Comparison of ENCODE assay signal across 26 cellular contexts in the genomic region with DNA sequence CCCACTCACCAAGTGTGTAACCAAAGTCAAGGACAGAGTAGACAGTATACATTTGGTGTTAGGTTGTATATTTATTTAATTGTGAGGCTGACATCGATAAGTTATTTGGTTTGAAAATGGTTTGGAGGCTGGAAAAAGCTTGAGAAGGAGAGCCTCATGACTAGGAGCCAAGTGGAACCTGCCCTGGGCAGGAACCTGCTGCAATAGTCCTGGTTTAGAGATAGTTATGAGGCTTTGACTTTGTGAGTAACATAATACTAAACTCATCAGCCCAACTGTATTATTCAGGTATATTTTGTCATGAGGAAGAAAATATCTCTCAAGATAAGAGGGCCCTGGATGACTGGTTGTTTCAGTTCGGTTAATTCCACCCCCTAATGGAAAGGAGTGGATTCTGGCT.
A peak's percentile ranks its signal among the peaks of the same experiment; 100 is the strongest.
DNase-seq lines count a peak whose midpoint lies in the region; ATAC-seq and TF ChIP-seq lines count a peak whose summit lies in the region.
"Had no signal": no experiment of that assay in that cellular context is flagged by ENCODE, and none has a peak within 500 bp of the region (broad histone marks: within the 10 kb centered on the region; RNA-seq: fewer than 3 reads in every experiment).

No MANE protein-coding gene starts in this region.

- H3K27me3 Mint-ChIP-seq in GM23338 (ENCODE audit: insufficient read depth, low read depth, poor library complexity): peaks cover 1% of the 10 kb centered on the region
- H3K27me3 Mint-ChIP-seq: CD4-positive, CD25-positive, alpha-beta regulatory T cell; stimulated activated memory B cell treated with anti-CD40 and anti-IgM and Interleukin-4, amounts not matched to agents 10 μg/mL and 1 μg/mL and 100 μg/mL, for 72 hours had no signal

- no peaks in the 10 kb centered on the region for H3K27me3 ChIP-seq in GM23338 (ENCODE audit: insufficient read depth)
- no peaks in the 10 kb centered on the region for H3K27me3 ChIP-seq in foreskin keratinocyte
- H3K27me3 ChIP-seq: esophagus squamous epithelium, uterus had no signal

- H3K36me3 Mint-ChIP-seq in GM23338 (ENCODE audit: low read depth): no peaks in the 10 kb centered on the region
- H3K36me3 Mint-ChIP-seq: CD4-positive, CD25-positive, alpha-beta regulatory T cell; stimulated activated memory B cell treated with anti-CD40 and anti-IgM and Interleukin-4, amounts not matched to agents 10 μg/mL and 1 μg/mL and 100 μg/mL, for 72 hours had no signal

- no peaks in the 10 kb centered on the region for H3K79me2 ChIP-seq in GM23338 (replicated peaks; ENCODE audit: insufficient read depth)

- no peaks in the 10 kb centered on the region for H3K9me3 Mint-ChIP-seq in GM23338
- H3K9me3 Mint-ChIP-seq: activated T-cell treated with anti-CD3 and anti-CD28 coated beads, Interleukin-2, amount 50 U/mL, for 4 hours had no signal

- H3K4me3 Mint-ChIP-seq in GM23338: no peak overlapping the region
- H3K4me3 Mint-ChIP-seq: activated T-cell treated with anti-CD3 and anti-CD28 coated beads, Interleukin-2, amount 50 U/mL, for 4 hours; CD4-positive, CD25-positive, alpha-beta regulatory T cell; stimulated activated memory B cell treated with anti-CD40 and anti-IgM and Interleukin-4, amounts not matched to agents 10 μg/mL and 1 μg/mL and 100 μg/mL, for 72 hours had no signal

- no peaks in the 10 kb centered on the region for H3K4me1 Mint-ChIP-seq in GM23338
- H3K4me1 Mint-ChIP-seq: CD4-positive, CD25-positive, alpha-beta regulatory T cell had no signal

- no peaks in the 10 kb centered on the region for H3K36me3 ChIP-seq in GM23338 (ENCODE audit: insufficient read depth)
- H3K36me3 ChIP-seq: esophagus squamous epithelium, left ventricle myocardium inferior, uterus, WERI-Rb-1 had no signal

- H3K27ac ChIP-seq in GM23338 (ENCODE audit: low read depth) (no peak overlapping the region), foreskin keratinocyte (no peak overlapping the region)
- H3K27ac ChIP-seq: esophagus squamous epithelium, left ventricle myocardium inferior, uterus, WERI-Rb-1 had no signal

- H3F3A ChIP-seq in GM23338 (replicated peaks; ENCODE audit: low read depth): no peaks in the 10 kb centered on the region

- H3K4me1 ChIP-seq in GM23338 (ENCODE audit: insufficient read depth): no peaks in the 10 kb centered on the region
- no peaks in the 10 kb centered on the region for H3K4me1 ChIP-seq in foreskin keratinocyte
- H3K4me1 ChIP-seq: esophagus squamous epithelium, left ventricle myocardium inferior, uterus had no signal

- 0 out of 2 replicates have a peak overlapping the region, but pooled peaks have one; percentile 0 for H2AFZ ChIP-seq in GM23338

- H3K4me2 ChIP-seq in GM23338: no peak overlapping the region

- TF ChIP-seq CTCF in GM23338 (conservative IDR thresholded peaks at IDR 0.05; ENCODE audit: low read depth in 2 of 2) (no peak), foreskin keratinocyte (conservative IDR thresholded peaks at IDR 0.05) (no peak)

- no peaks in the 10 kb centered on the region for H3K9me2 ChIP-seq in GM23338 (ENCODE audit: insufficient read depth)

- no peaks in the 10 kb centered on the region for H4K20me1 ChIP-seq in GM23338 (replicated peaks; ENCODE audit: insufficient read depth)

- no peak for DNase-seq in GM23338 (ENCODE audit: low spot score)
- DNase-seq in foreskin keratinocyte: no peak
- DNase-seq in OCI-M2 (lab: John Stamatoyannopoulos, UW; ENCODE audit: unreplicated experiment): no peak
- no peak for DNase-seq in NK-92 (lab: John Stamatoyannopoulos, UW; ENCODE audit: unreplicated experiment)
- DNase-seq in activated naive CD4-positive, alpha-beta T cell treated with anti-CD3 and anti-CD28 coated beads, Interleukin-2, amount 50 U/mL, for 16 hours: no peak
- no peak for DNase-seq in DMS53 (lab: John Stamatoyannopoulos, UW)
- DNase-seq: activated CD4-positive, alpha-beta T cell treated with anti-CD3 and anti-CD28 coated beads, Interleukin-2, amount 50 U/mL, for 1 hour; activated T-cell treated with anti-CD3 and anti-CD28 coated beads, Interleukin-2, amount 50 U/mL, for 4 hours; CD4-positive, CD25-positive, alpha-beta regulatory T cell; EL; esophagus squamous epithelium; hippocampal formation; left ventricle myocardium inferior; NCI-H1092 treated with DMSO at 0.1 percent for 48 hours; NCI-H1930; stimulated activated CD4-positive, alpha-beta T cell treated with anti-CD3 and anti-CD28 coated beads, Interleukin-12 subunit alpha, Interleukin-12 subunit beta, amount 100 ng/mL, for 4 hours; stimulated activated CD4-positive, alpha-beta T cell treated with anti-CD3 and anti-CD28 coated beads, Interleukin-4, amount 100 ng/mL, for 4 hours; SW 1271; T-helper 9 cell; uterus had no signal

- peak; percentile 13 for ATAC-seq in GM18517 (IDR thresholded peaks at IDR 0.05; ENCODE audit: unreplicated experiment)
- no peak; the same call in 2 of the 3 replicates for ATAC-seq in GM23338
- peak; percentile 24 for ATAC-seq in HG03159 (IDR thresholded peaks at IDR 0.05; ENCODE audit: unreplicated experiment)
- ATAC-seq in foreskin keratinocyte: peak; percentile 17
- ATAC-seq: activated T-cell treated with anti-CD3 and anti-CD28 coated beads, Interleukin-2, amount 50 U/mL, for 4 hours; sciatic nerve; stimulated activated memory B cell treated with anti-CD40 and anti-IgM and Interleukin-4, amounts not matched to agents 10 μg/mL and 1 μg/mL and 100 μg/mL, for 72 hours had no signal

- H3K4me3 ChIP-seq in GM23338: no peak overlapping the region
- H3K4me3 ChIP-seq: esophagus squamous epithelium, GM12878, left ventricle myocardium inferior, uterus had no signal

- no peak overlapping the region for H3K27ac Mint-ChIP-seq in GM23338
- H3K27ac Mint-ChIP-seq: CD4-positive, CD25-positive, alpha-beta regulatory T cell; stimulated activated memory B cell treated with anti-CD40 and anti-IgM and Interleukin-4, amounts not matched to agents 10 μg/mL and 1 μg/mL and 100 μg/mL, for 72 hours had no signal

TF ChIP-seq in GM23338, 12 proteins besides CTCF, POLR2A, EP300 and RAD21 (continues in another document):
- no peak for TF ChIP-seq CREB1 (CRISPR knock-in tag; IDR thresholded peaks at IDR 0.05; ENCODE audit: low read depth)
- TF ChIP-seq ZNF114 (CRISPR knock-in tag; IDR thresholded peaks at IDR 0.05): no peak
- TF ChIP-seq, protein P1, sequence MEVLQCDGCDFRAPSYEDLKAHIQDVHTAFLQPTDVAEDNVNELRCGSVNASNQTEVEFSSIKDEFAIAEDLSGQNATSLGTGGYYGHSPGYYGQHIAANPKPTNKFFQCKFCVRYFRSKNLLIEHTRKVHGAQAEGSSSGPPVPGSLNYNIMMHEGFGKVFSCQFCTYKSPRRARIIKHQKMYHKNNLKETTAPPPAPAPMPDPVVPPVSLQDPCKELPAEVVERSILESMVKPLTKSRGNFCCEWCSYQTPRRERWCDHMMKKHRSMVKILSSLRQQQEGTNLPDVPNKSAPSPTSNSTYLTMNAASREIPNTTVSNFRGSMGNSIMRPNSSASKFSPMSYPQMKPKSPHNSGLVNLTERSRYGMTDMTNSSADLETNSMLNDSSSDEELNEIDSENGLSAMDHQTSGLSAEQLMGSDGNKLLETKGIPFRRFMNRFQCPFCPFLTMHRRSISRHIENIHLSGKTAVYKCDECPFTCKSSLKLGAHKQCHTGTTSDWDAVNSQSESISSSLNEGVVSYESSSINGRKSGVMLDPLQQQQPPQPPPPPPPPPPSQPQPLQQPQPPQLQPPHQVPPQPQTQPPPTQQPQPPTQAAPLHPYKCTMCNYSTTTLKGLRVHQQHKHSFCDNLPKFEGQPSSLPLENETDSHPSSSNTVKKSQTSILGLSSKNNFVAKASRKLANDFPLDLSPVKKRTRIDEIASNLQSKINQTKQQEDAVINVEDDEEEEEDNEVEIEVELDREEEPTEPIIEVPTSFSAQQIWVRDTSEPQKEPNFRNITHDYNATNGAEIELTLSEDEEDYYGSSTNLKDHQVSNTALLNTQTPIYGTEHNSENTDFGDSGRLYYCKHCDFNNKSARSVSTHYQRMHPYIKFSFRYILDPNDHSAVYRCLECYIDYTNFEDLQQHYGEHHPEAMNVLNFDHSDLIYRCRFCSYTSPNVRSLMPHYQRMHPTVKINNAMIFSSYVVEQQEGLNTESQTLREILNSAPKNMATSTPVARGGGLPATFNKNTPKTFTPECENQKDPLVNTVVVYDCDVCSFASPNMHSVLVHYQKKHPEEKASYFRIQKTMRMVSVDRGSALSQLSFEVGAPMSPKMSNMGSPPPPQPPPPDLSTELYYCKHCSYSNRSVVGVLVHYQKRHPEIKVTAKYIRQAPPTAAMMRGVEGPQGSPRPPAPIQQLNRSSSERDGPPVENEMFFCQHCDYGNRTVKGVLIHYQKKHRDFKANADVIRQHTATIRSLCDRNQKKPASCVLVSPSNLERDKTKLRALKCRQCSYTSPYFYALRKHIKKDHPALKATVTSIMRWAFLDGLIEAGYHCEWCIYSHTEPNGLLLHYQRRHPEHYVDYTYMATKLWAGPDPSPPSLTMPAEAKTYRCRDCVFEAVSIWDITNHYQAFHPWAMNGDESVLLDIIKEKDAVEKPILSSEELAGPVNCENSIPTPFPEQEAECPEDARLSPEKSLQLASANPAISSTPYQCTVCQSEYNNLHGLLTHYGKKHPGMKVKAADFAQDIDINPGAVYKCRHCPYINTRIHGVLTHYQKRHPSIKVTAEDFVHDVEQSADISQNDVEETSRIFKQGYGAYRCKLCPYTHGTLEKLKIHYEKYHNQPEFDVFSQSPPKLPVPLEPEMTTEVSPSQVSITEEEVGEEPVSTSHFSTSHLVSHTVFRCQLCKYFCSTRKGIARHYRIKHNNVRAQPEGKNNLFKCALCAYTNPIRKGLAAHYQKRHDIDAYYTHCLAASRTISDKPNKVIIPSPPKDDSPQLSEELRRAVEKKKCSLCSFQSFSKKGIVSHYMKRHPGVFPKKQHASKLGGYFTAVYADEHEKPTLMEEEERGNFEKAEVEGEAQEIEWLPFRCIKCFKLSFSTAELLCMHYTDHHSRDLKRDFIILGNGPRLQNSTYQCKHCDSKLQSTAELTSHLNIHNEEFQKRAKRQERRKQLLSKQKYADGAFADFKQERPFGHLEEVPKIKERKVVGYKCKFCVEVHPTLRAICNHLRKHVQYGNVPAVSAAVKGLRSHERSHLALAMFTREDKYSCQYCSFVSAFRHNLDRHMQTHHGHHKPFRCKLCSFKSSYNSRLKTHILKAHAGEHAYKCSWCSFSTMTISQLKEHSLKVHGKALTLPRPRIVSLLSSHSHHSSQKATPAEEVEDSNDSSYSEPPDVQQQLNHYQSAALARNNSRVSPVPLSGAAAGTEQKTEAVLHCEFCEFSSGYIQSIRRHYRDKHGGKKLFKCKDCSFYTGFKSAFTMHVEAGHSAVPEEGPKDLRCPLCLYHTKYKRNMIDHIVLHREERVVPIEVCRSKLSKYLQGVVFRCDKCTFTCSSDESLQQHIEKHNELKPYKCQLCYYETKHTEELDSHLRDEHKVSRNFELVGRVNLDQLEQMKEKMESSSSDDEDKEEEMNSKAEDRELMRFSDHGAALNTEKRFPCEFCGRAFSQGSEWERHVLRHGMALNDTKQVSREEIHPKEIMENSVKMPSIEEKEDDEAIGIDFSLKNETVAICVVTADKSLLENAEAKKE (CRISPR knock-in tag; IDR thresholded peaks at IDR 0.05): no peak
